Comparison of ENCODE assay signal across 22 cellular contexts in the genomic region with DNA sequence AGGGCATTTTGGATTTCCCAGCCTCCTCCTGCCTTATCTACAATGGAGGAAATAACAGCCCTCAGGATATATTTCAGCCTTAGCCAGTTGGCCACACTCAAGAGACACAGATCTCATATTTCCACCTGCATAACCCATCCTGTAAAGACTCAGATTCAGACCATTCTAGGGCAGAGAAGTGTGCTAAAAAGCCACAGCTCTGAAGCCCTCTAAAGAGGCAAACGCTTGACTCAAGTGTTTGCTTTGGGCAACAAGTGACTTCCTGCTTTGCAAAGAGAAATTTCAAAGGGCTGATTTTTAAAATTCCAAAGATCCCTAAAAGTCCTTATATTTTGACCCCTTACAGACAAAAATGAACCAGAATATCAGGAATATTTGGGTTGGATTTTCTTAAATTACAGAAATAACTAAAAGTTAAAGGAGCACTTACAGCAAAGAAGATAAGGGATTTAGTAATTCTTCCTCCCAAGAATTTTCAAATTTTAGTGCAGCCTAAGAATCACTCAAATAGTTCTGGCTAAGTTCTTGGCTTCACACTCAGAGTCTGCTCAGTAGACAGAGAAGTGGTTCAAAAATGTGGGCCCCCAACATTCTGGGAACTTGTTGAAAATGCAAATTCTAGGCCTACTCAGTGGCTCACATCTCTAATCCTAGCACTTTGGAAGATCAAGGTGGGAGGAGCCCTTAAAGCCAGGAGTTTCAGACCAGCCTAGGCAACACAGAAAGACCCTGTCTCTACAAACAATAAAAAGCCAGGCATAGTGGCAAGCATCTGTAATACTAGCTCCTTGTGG. TPM values are rescaled to one million over a fixed set of nuclear protein-coding genes. Genes with fewer than 3 reads are reported as not detected.
DNase-seq lines count a peak whose midpoint lies in the region; ATAC-seq and TF ChIP-seq lines count a peak whose summit lies in the region.
"Had no signal": no experiment of that assay in that cellular context is flagged by ENCODE, and none has a peak within 500 bp of the region (broad histone marks: within the 10 kb centered on the region; RNA-seq: fewer than 3 reads in every experiment).

No MANE protein-coding gene starts in this region.

- H3K4me1 ChIP-seq in PC-3 (ENCODE audit: insufficient read depth, low read length): peaks cover 10% of the 10 kb centered on the region
- H3K4me1 ChIP-seq: BLaER1 treated with 17β-estradiol and CSF1 and Interleukin-3, amounts not matched to agents 10 nM and 100 nM; Peyer's patch had no signal

- BruUV-seq in PC-3 (replicated peaks; lab: Mats Ljungman, UMichigan): no TSS peak

- intact Hi-C loops in PC-3 (cut with micrococcal nuclease): no loop called here

- POLR2A ChIA-PET in PC-3 (lab: Charles Lee; ENCODE audit: unreplicated experiment): no interaction called here

- H3K27ac ChIP-seq in PC-3 (ENCODE audit: low read length): no peak overlapping the region
- H3K27ac ChIP-seq: BLaER1 treated with 17β-estradiol and CSF1 and Interleukin-3, amounts not matched to agents 10 nM and 100 nM; brain microvascular endothelial cell; Peyer's patch; SJCRH30 had no signal

- no peak overlapping the region for H3K9ac ChIP-seq in PC-3 (ENCODE audit: low read length)
- H3K9ac ChIP-seq: BLaER1 treated with 17β-estradiol and CSF1 and Interleukin-3, amounts not matched to agents 10 nM and 100 nM had no signal

- no peak overlapping the region for H3K4me3 Mint-ChIP-seq in nephron progenitor cell
- H3K4me3 Mint-ChIP-seq: HFFc6, natural killer cell had no signal

- H3K79me2 ChIP-seq in PC-3 (ENCODE audit: low read length): no peaks in the 10 kb centered on the region

- H3K4me1 Mint-ChIP-seq in nephron progenitor cell: peaks cover 41% of the 10 kb centered on the region
- H3K4me1 Mint-ChIP-seq: natural killer cell had no signal

- peaks cover 6% of the 10 kb centered on the region; the same call in 1 of the 2 replicates for H3K9me3 ChIP-seq in PC-3 (ENCODE audit: low read length)
- H3K9me3 ChIP-seq: BLaER1 treated with 17β-estradiol and CSF1 and Interleukin-3, amounts not matched to agents 10 nM and 100 nM; heart right ventricle; Peyer's patch; SJCRH30 had no signal

- no peak overlapping the region for H3K4me3 ChIP-seq in PC-3 (ENCODE audit: low read length)
- H3K4me3 ChIP-seq: BLaER1 treated with 17β-estradiol and CSF1 and Interleukin-3, amounts not matched to agents 10 nM and 100 nM; heart right ventricle; Peyer's patch; SJCRH30 had no signal

- H2AFZ ChIP-seq in PC-3 (ENCODE audit: low read length): peak overlapping the region; percentile 10; the same call in 1 of the 2 replicates

- CTCF ChIA-PET in PC-3 (lab: Charles Lee): no interaction called here

- H3K4me2 ChIP-seq in PC-3 (ENCODE audit: low read length): no peak overlapping the region
- H3K4me2 ChIP-seq: BLaER1 treated with 17β-estradiol and CSF1 and Interleukin-3, amounts not matched to agents 10 nM and 100 nM had no signal

- H3F3A ChIP-seq in PC-3 (ENCODE audit: low read length, unreplicated experiment): no peaks in the 10 kb centered on the region

- no peaks in the 10 kb centered on the region for H4K20me1 ChIP-seq in PC-3 (ENCODE audit: low read length)
- H4K20me1 ChIP-seq: BLaER1 treated with 17β-estradiol and CSF1 and Interleukin-3, amounts not matched to agents 10 nM and 100 nM had no signal

- peaks cover 4% of the 10 kb centered on the region for H3K36me3 Mint-ChIP-seq in nephron progenitor cell (ENCODE audit: low read depth)
- H3K36me3 Mint-ChIP-seq: natural killer cell had no signal

- H3K27ac Mint-ChIP-seq in nephron progenitor cell: peak overlapping the region; percentile 44
- H3K27ac Mint-ChIP-seq: HFFc6, natural killer cell had no signal

- H3K9me2 ChIP-seq in PC-3 (replicated peaks; ENCODE audit: low read length): no peaks in the 10 kb centered on the region

- no peaks in the 10 kb centered on the region for H3K36me3 ChIP-seq in PC-3 (ENCODE audit: low read depth, low read length)
- H3K36me3 ChIP-seq: BLaER1 treated with 17β-estradiol and CSF1 and Interleukin-3, amounts not matched to agents 10 nM and 100 nM; brain microvascular endothelial cell; heart right ventricle; Peyer's patch; SJCRH30 had no signal

- ATAC-seq in PC-3 (peak; percentile 74), GM19463 (IDR thresholded peaks at IDR 0.05; ENCODE audit: unreplicated experiment) (no peak), GM19023 (IDR thresholded peaks at IDR 0.05; ENCODE audit: unreplicated experiment) (no peak)
- ATAC-seq: heart right ventricle, natural killer cell had no signal

- DNase-seq in DMS79 (lab: John Stamatoyannopoulos, UW) (peak; percentile 85), NCI-H2029 treated with DMSO at 0.1 percent for 48 hours (lab: John Stamatoyannopoulos, UW) (peak; percentile 93), PC-3 (peak; percentile 48), nephron progenitor cell (no peak), islet precursor cell (no peak)
- DNase-seq: ACHN; activated CD4-positive, alpha-beta T cell treated with anti-CD3 and anti-CD28 coated beads for 1 hour; activated gamma-delta T cell; brain microvascular endothelial cell; heart right ventricle; HFFc6; natural killer cell; NCI-H1694 treated with DMSO at 0.1 percent for 48 hours; NCI-H345; Peyer's patch; small intestine; stimulated activated CD4-positive, alpha-beta T cell treated with anti-CD3 and anti-CD28 coated beads, Interleukin-1b, Interleukin-23, amount 100 ng/mL, for 48 hours; substantia nigra had no signal

- H3K9me3 Mint-ChIP-seq in nephron progenitor cell: peaks cover 11% of the 10 kb centered on the region
- H3K9me3 Mint-ChIP-seq: natural killer cell had no signal

- no peak for TF ChIP-seq CTCF in PC-3 (conservative IDR thresholded peaks at IDR 0.05; ENCODE audit: low read depth, low read length)
- no peak for TF ChIP-seq CTCF in nephron progenitor cell (IDR thresholded peaks at IDR 0.05)

- no peaks in the 10 kb centered on the region for H3K27me3 ChIP-seq in PC-3 (ENCODE audit: low read length)
- H3K27me3 ChIP-seq: BLaER1 treated with 17β-estradiol and CSF1 and Interleukin-3, amounts not matched to agents 10 nM and 100 nM; brain microvascular endothelial cell; heart right ventricle; Peyer's patch; SJCRH30 had no signal

- peaks cover 6% of the 10 kb centered on the region for H3K27me3 Mint-ChIP-seq in nephron progenitor cell (ENCODE audit: low read depth, poor library complexity)

RNA-seq across cellular contexts. Expression of a gene that starts 18.9 kb away (rescaled TPM):
- 0.75 and 1.6 TPM in 2 replicates for total RNA-seq in PC-3 (2014; rRNA removed)
- total RNA-seq: natural killer cell had no signal

Comparison
In these comparisons a context has a peak if more than half of its experiments do, and no peak if none do; other contexts are left out.
1. DNase-seq: peak in DMS79 (single experiment), NCI-H2029 treated with DMSO at 0.1 percent for 48 hours (single experiment) and PC-3 (single experiment); none in nephron progenitor cell (single experiment) and islet precursor cell (single experiment).